Comparison of ENCODE assay signal across 2 cellular contexts in the genomic region with DNA sequence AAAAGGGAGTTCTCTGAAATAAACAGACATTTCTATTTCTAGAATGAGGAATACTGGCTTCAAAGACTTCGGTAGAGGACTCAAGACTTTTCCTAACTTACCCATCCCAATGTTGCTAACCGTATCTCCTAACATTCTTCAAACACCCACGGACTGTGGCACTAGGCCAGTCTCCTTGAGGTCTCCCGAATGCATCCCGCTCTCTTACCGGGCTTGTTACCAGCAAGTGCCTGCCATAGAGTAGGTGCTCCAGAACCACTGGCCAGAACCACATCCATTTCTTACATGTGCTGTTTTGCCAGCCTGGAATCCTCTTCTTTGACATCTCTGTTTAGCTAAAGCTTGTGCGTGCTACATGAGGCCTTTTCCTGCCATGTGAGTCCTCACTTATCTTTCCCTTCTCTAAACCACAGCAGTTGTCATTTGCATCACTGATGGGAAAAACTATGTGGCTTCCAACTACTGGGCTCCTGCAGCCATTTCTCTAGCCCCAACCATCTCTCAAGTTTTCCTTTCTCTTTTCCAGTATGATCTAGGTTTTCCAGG.
TF ChIP-seq lines count a peak whose summit lies in the region.

No MANE protein-coding gene starts in this region.

TF ChIP-seq in GM12878, 131 proteins besides CTCF, POLR2A, EP300 and RAD21:
- no peak for TF ChIP-seq PBX3 (IDR thresholded peaks at IDR 0.05; ENCODE audit: insufficient replicate concordance, low read depth, low read length)
- no peak for TF ChIP-seq MYC (IDR thresholded peaks at IDR 0.05; ENCODE audit: insufficient read depth, insufficient read length, insufficient replicate concordance, low read length, severe bottlenecking)
- TF ChIP-seq ZNF274 (IDR thresholded peaks at IDR 0.05; ENCODE audit: insufficient read depth, insufficient read length), result peak; percentile 72

TF ChIP-seq in H1, 55 proteins besides CTCF, POLR2A, EP300 and RAD21:
- TF ChIP-seq YY1 (IDR thresholded peaks at IDR 0.05; ENCODE audit: low read depth, low read length), result no peak
- no peak for TF ChIP-seq MAFK (IDR thresholded peaks at IDR 0.05; ENCODE audit: low read depth, low read length)
- peak; percentile 65 for TF ChIP-seq ZNF274 (IDR thresholded peaks at IDR 0.05; ENCODE audit: borderline replicate concordance, extremely low read depth, low read length)
